ENCODE assay signal across 1 cellular context in genomic region chr2:43218550-43219382, GRCh38.
TF ChIP-seq lines count a peak whose summit lies in the region.

No MANE protein-coding gene starts in this region.

TF ChIP-seq in HepG2, 621 proteins besides CTCF, POLR2A, EP300 and RAD21 (continued from another document and continues in another):
- TF ChIP-seq ZNF775 (CRISPR knock-in tag; IDR thresholded peaks at IDR 0.05; ENCODE audit: borderline replicate concordance) (no peak), NR2F1 (CRISPR knock-in tag; IDR thresholded peaks at IDR 0.05) (no peak), ZNF354B (CRISPR knock-in tag; IDR thresholded peaks at IDR 0.05) (no peak), ZKSCAN1 (IDR thresholded peaks at IDR 0.05; ENCODE audit: low read length) (no peak), ZNF44 (CRISPR knock-in tag; IDR thresholded peaks at IDR 0.05) (no peak), THYN1 (CRISPR knock-in tag; IDR thresholded peaks at IDR 0.05; ENCODE audit: borderline replicate concordance, low read depth) (0 out of 2 replicates have a peak, but pooled peaks have one; percentile 58), ZNF367 (CRISPR knock-in tag; IDR thresholded peaks at IDR 0.05; ENCODE audit: borderline replicate concordance) (no peak), ZNF550 (CRISPR knock-in tag; IDR thresholded peaks at IDR 0.05; ENCODE audit: borderline replicate concordance) (no peak), DNMT3B (CRISPR knock-in tag; conservative IDR thresholded peaks at IDR 0.05) (0 out of 2 replicates have a peak, but pooled peaks have one; percentile 57), ZSCAN31 (CRISPR knock-in tag; IDR thresholded peaks at IDR 0.05; ENCODE audit: low read depth) (no peak), STAT6 (CRISPR knock-in tag; IDR thresholded peaks at IDR 0.05; ENCODE audit: borderline replicate concordance) (no peak), NFE2L1 (CRISPR knock-in tag; IDR thresholded peaks at IDR 0.05; ENCODE audit: borderline replicate concordance) (no peak), ZNF792 (CRISPR knock-in tag; IDR thresholded peaks at IDR 0.05) (no peak), HOXD1 (CRISPR knock-in tag; IDR thresholded peaks at IDR 0.05) (no peak), AGO2 (optimal IDR thresholded peaks at IDR 0.05; ENCODE audit: low read depth, low read length) (no peak), HOMEZ (CRISPR knock-in tag; IDR thresholded peaks at IDR 0.05; ENCODE audit: low read depth) (no peak), HIVEP1 (CRISPR knock-in tag; IDR thresholded peaks at IDR 0.05) (no peak), ARID2 (CRISPR knock-in tag; IDR thresholded peaks at IDR 0.05; ENCODE audit: borderline replicate concordance) (no peak), ZNF274 (CRISPR knock-in tag; IDR thresholded peaks at IDR 0.05) (no peak), THRA (CRISPR knock-in tag; IDR thresholded peaks at IDR 0.05; ENCODE audit: borderline replicate concordance) (peak; percentile 14; the same call in 1 of the 2 replicates), ZNF264 (CRISPR knock-in tag; IDR thresholded peaks at IDR 0.05) (0 out of 2 replicates have a peak, but pooled peaks have one; percentile 44), ZNF143 (CRISPR knock-in tag; IDR thresholded peaks at IDR 0.05) (0 out of 2 replicates have a peak, but pooled peaks have one; percentile 21), ZNF678 (CRISPR knock-in tag; IDR thresholded peaks at IDR 0.05) (no peak), MLX (CRISPR knock-in tag; IDR thresholded peaks at IDR 0.05) (no peak), NFE2L2 (IDR thresholded peaks at IDR 0.05; ENCODE audit: low read length) (no peak), SP5 (CRISPR knock-in tag; IDR thresholded peaks at IDR 0.05; ENCODE audit: borderline replicate concordance, low read depth) (no peak), NCOA5 (CRISPR knock-in tag; IDR thresholded peaks at IDR 0.05) (no peak), ZBTB4 (CRISPR knock-in tag; IDR thresholded peaks at IDR 0.05; ENCODE audit: borderline replicate concordance) (no peak), GATAD2A (CRISPR knock-in tag; IDR thresholded peaks at IDR 0.05) (peak; percentile 68; the same call in 1 of the 2 replicates), MAFF (IDR thresholded peaks at IDR 0.05; ENCODE audit: low read depth, low read length) (no peak), MYNN (CRISPR knock-in tag; IDR thresholded peaks at IDR 0.05; ENCODE audit: low read depth) (no peak)
- TF ChIP-seq, protein P1, sequence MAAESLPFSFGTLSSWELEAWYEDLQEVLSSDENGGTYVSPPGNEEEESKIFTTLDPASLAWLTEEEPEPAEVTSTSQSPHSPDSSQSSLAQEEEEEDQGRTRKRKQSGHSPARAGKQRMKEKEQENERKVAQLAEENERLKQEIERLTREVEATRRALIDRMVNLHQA (CRISPR knock-in tag; IDR thresholded peaks at IDR 0.05), result no peak
- TF ChIP-seq, protein P2, sequence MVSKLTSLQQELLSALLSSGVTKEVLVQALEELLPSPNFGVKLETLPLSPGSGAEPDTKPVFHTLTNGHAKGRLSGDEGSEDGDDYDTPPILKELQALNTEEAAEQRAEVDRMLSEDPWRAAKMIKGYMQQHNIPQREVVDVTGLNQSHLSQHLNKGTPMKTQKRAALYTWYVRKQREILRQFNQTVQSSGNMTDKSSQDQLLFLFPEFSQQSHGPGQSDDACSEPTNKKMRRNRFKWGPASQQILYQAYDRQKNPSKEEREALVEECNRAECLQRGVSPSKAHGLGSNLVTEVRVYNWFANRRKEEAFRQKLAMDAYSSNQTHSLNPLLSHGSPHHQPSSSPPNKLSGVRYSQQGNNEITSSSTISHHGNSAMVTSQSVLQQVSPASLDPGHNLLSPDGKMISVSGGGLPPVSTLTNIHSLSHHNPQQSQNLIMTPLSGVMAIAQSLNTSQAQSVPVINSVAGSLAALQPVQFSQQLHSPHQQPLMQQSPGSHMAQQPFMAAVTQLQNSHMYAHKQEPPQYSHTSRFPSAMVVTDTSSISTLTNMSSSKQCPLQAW (CRISPR knock-in tag; IDR thresholded peaks at IDR 0.05), result 0 out of 2 replicates have a peak, but pooled peaks have one; percentile 22
- TF ChIP-seq, protein P3, sequence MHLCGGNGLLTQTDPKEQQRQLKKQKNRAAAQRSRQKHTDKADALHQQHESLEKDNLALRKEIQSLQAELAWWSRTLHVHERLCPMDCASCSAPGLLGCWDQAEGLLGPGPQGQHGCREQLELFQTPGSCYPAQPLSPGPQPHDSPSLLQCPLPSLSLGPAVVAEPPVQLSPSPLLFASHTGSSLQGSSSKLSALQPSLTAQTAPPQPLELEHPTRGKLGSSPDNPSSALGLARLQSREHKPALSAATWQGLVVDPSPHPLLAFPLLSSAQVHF (CRISPR knock-in tag; IDR thresholded peaks at IDR 0.05), result no peak
- TF ChIP-seq, protein P4, sequence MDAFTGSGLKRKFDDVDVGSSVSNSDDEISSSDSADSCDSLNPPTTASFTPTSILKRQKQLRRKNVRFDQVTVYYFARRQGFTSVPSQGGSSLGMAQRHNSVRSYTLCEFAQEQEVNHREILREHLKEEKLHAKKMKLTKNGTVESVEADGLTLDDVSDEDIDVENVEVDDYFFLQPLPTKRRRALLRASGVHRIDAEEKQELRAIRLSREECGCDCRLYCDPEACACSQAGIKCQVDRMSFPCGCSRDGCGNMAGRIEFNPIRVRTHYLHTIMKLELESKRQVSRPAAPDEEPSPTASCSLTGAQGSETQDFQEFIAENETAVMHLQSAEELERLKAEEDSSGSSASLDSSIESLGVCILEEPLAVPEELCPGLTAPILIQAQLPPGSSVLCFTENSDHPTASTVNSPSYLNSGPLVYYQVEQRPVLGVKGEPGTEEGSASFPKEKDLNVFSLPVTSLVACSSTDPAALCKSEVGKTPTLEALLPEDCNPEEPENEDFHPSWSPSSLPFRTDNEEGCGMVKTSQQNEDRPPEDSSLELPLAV (CRISPR knock-in tag; conservative IDR thresholded peaks at IDR 0.05; ENCODE audit: low read depth), result no peak
- TF ChIP-seq, protein P5, sequence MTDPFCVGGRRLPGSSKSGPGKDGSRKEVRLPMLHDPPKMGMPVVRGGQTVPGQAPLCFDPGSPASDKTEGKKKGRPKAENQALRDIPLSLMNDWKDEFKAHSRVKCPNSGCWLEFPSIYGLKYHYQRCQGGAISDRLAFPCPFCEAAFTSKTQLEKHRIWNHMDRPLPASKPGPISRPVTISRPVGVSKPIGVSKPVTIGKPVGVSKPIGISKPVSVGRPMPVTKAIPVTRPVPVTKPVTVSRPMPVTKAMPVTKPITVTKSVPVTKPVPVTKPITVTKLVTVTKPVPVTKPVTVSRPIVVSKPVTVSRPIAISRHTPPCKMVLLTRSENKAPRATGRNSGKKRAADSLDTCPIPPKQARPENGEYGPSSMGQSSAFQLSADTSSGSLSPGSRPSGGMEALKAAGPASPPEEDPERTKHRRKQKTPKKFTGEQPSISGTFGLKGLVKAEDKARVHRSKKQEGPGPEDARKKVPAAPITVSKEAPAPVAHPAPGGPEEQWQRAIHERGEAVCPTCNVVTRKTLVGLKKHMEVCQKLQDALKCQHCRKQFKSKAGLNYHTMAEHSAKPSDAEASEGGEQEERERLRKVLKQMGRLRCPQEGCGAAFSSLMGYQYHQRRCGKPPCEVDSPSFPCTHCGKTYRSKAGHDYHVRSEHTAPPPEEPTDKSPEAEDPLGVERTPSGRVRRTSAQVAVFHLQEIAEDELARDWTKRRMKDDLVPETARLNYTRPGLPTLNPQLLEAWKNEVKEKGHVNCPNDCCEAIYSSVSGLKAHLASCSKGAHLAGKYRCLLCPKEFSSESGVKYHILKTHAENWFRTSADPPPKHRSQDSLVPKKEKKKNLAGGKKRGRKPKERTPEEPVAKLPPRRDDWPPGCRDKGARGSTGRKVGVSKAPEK (CRISPR knock-in tag; IDR thresholded peaks at IDR 0.05; ENCODE audit: borderline replicate concordance), result no peak
- TF ChIP-seq, protein P6, sequence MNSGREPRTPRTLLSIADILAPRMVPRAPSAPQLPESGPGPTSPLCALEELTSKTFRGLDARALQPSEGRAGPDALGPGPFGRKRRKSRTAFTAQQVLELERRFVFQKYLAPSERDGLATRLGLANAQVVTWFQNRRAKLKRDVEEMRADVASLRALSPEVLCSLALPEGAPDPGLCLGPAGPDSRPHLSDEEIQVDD (CRISPR knock-in tag; IDR thresholded peaks at IDR 0.05; ENCODE audit: borderline replicate concordance), result no peak
- TF ChIP-seq, protein P7, sequence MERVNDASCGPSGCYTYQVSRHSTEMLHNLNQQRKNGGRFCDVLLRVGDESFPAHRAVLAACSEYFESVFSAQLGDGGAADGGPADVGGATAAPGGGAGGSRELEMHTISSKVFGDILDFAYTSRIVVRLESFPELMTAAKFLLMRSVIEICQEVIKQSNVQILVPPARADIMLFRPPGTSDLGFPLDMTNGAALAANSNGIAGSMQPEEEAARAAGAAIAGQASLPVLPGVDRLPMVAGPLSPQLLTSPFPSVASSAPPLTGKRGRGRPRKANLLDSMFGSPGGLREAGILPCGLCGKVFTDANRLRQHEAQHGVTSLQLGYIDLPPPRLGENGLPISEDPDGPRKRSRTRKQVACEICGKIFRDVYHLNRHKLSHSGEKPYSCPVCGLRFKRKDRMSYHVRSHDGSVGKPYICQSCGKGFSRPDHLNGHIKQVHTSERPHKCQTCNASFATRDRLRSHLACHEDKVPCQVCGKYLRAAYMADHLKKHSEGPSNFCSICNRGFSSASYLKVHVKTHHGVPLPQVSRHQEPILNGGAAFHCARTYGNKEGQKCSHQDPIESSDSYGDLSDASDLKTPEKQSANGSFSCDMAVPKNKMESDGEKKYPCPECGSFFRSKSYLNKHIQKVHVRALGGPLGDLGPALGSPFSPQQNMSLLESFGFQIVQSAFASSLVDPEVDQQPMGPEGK (CRISPR knock-in tag; IDR thresholded peaks at IDR 0.05), result peak; percentile 42
